In genomic region chr1:37442139-37442538, GRCh38 we compare ENCODE assay signal across 27 cellular contexts. TPM values are rescaled to one million over a fixed set of nuclear protein-coding genes. Genes with fewer than 3 reads are reported as not detected.
"Had no signal": no experiment of that assay in that cellular context is flagged by ENCODE, and none has a peak within 500 bp of the region (broad histone marks: within the 10 kb centered on the region; RNA-seq: fewer than 3 reads in every experiment).

No MANE protein-coding gene starts in this region.

- DNase-seq: natural killer cell; occipital lobe; ovary; psoas muscle; right cardiac atrium; right lobe of liver; sigmoid colon; small intestine; stimulated activated CD4-positive, alpha-beta T cell treated with anti-CD3 and anti-CD28 coated beads, Interleukin-15, amount 100 ng/mL, for 24 hours; stimulated activated CD4-positive, alpha-beta T cell treated with anti-CD3 and anti-CD28 coated beads, Interleukin-2, amount 100 ng/mL, for 24 hours; stimulated activated CD4-positive, alpha-beta T cell treated with anti-CD3 and anti-CD28 coated beads, Interleukin-2, amount 100 ng/mL, for 48 hours; stimulated activated CD4-positive, alpha-beta T cell treated with anti-CD3 and anti-CD28 coated beads, Interleukin-4, amount 100 ng/mL, for 24 hours; stimulated activated naive B cell treated with anti-CD40 and anti-IgM and Interleukin-4, amounts not matched to agents 10 μg/mL and 1 μg/mL and 100 μg/mL, for 72 hours; stimulated activated naive CD4-positive, alpha-beta T cell treated with Interleukin-2 at 50 U/mL for 16 hours; stomach; thyroid gland; trophoblast cell; upper lobe of left lung had no signal

- H3K4me1 ChIP-seq: parathyroid adenoma, psoas muscle, right lobe of liver, sigmoid colon, stomach, thyroid gland, tibial nerve, upper lobe of left lung, vagina had no signal

- H3K36me3 Mint-ChIP-seq: natural killer cell; neural progenitor cell; stimulated activated naive B cell treated with anti-CD40 and anti-IgM and Interleukin-4, amounts not matched to agents 10 μg/mL and 1 μg/mL and 100 μg/mL, for 72 hours had no signal

- ATAC-seq: natural killer cell; psoas muscle; right cardiac atrium; right lobe of liver; stimulated activated naive B cell treated with anti-CD40 and anti-IgM and Interleukin-4, amounts not matched to agents 10 μg/mL and 1 μg/mL and 100 μg/mL, for 72 hours had no signal

- H3K9me3 ChIP-seq: ovary, psoas muscle, right lobe of liver, sigmoid colon, stomach, thoracic aorta, thyroid gland, tibial nerve, upper lobe of left lung, vagina had no signal

- H3K9me3 Mint-ChIP-seq: natural killer cell; nephron; neural progenitor cell; stimulated activated naive B cell treated with anti-CD40 and anti-IgM and Interleukin-4, amounts not matched to agents 10 μg/mL and 1 μg/mL and 100 μg/mL, for 72 hours; stimulated activated naive CD8-positive, alpha-beta T cell treated with anti-CD3 and anti-CD28 coated beads, Interleukin-15, Interleukin-2, amounts not matched to agents 100 ng/mL and 50 ng/mL, for 24 hours had no signal

- H3K27ac ChIP-seq: neural progenitor cell, ovary, parathyroid adenoma, psoas muscle, right lobe of liver, sigmoid colon, stomach, thoracic aorta, thyroid gland, tibial nerve, upper lobe of left lung, vagina had no signal

- H3K27ac Mint-ChIP-seq: natural killer cell; nephron; neural progenitor cell; progenitor cell of endocrine pancreas; stimulated activated naive B cell treated with anti-CD40 and anti-IgM and Interleukin-4, amounts not matched to agents 10 μg/mL and 1 μg/mL and 100 μg/mL, for 72 hours; stimulated activated naive CD8-positive, alpha-beta T cell treated with anti-CD3 and anti-CD28 coated beads, Interleukin-15, Interleukin-2, amounts not matched to agents 100 ng/mL and 50 ng/mL, for 24 hours had no signal

- H3K4me1 Mint-ChIP-seq: natural killer cell, nephron had no signal

- H3K4me3 Mint-ChIP-seq: natural killer cell; nephron; neural progenitor cell; stimulated activated naive B cell treated with anti-CD40 and anti-IgM and Interleukin-4, amounts not matched to agents 10 μg/mL and 1 μg/mL and 100 μg/mL, for 72 hours; stimulated activated naive CD8-positive, alpha-beta T cell treated with anti-CD3 and anti-CD28 coated beads, Interleukin-15, Interleukin-2, amounts not matched to agents 100 ng/mL and 50 ng/mL, for 24 hours had no signal

- H3K4me3 ChIP-seq: neural progenitor cell, ovary, psoas muscle, right lobe of liver, sigmoid colon, stomach, thoracic aorta, thyroid gland, tibial nerve, upper lobe of left lung, vagina had no signal

- H3K36me3 ChIP-seq: neural progenitor cell, ovary, right lobe of liver, sigmoid colon, stomach, thoracic aorta, thyroid gland, tibial nerve, upper lobe of left lung, vagina had no signal

RNA-seq across cellular contexts. Expression of gene ZC3H12A, which starts 32.2 kb away (rescaled TPM):
- polyA plus RNA-seq: neural cell had no signal
